21 cellular contexts compared by ENCODE assay signal in genomic region chr18:48770243-48770642, GRCh38.
"Had no signal": no experiment of that assay in that cellular context is flagged by ENCODE, and none has a peak within 500 bp of the region (broad histone marks: within the 10 kb centered on the region; RNA-seq: fewer than 3 reads in every experiment).

No MANE protein-coding gene starts in this region.

- ATAC-seq: activated CD4-positive, alpha-beta T cell treated with anti-CD3 and anti-CD28 coated beads for 36 hours; activated T-helper 17 cell treated with anti-CD3 and anti-CD28 coated beads, Interleukin-2, amount 50 U/mL, for 72 hours had no signal

- DNase-seq: activated CD4-positive, alpha-beta memory T cell treated with anti-CD3 and anti-CD28 coated beads, Interleukin-2, amount 10 ng/mL, durations not matched to agents 7 days and 5 days; activated CD4-positive, alpha-beta T cell treated with anti-CD3 and anti-CD28 coated beads for 36 hours; activated CD4-positive, alpha-beta T cell treated with anti-CD3 and anti-CD28 coated beads, Interleukin-2, amount 50 U/mL, for 1 hour; activated gamma-delta T cell; activated naive CD4-positive, alpha-beta T cell treated with anti-CD3 and anti-CD28 coated beads, Interleukin-2, amount 10 ng/mL, durations not matched to agents 7 days and 5 days; activated naive CD8-positive, alpha-beta T cell treated with anti-CD3 and anti-CD28 coated beads for 36 hours; activated T-cell treated with anti-CD3 and anti-CD28 coated beads for 4 hours; activated T-cell treated with anti-CD3 and anti-CD28 coated beads, Interleukin-2, amount 50 U/mL, for 48 hours; caudate nucleus; Karpas-422; MM.1S; NCI-H1105 treated with DMSO at 0.1 percent for 48 hours; NCI-H1436 treated with DMSO at 0.1 percent for 48 hours; NCI-H187; NCI-H2081; NCI-H510A treated with DMSO at 0.1 percent for 48 hours; NCI-H69; PC-9; SIG-M5; WERI-Rb-1 had no signal

- H3K27ac Mint-ChIP-seq: activated CD4-positive, alpha-beta memory T cell treated with anti-CD3 and anti-CD28 coated beads, Interleukin-2, amount 10 ng/mL, durations not matched to agents 7 days and 5 days; activated CD4-positive, alpha-beta T cell treated with anti-CD3 and anti-CD28 coated beads for 36 hours; activated naive CD4-positive, alpha-beta T cell treated with anti-CD3 and anti-CD28 coated beads, Interleukin-2, amount 10 ng/mL, durations not matched to agents 7 days and 5 days; activated naive CD8-positive, alpha-beta T cell treated with anti-CD3 and anti-CD28 coated beads for 36 hours; activated T-helper 17 cell treated with anti-CD3 and anti-CD28 coated beads, Interleukin-2, amount 50 U/mL, for 72 hours had no signal

- H3K4me2 ChIP-seq: PC-9 had no signal

- H3K4me3 ChIP-seq: PC-9 had no signal

- H3K4me1 Mint-ChIP-seq: activated CD4-positive, alpha-beta T cell treated with anti-CD3 and anti-CD28 coated beads for 36 hours; activated naive CD4-positive, alpha-beta T cell treated with anti-CD3 and anti-CD28 coated beads, Interleukin-2, amount 10 ng/mL, durations not matched to agents 7 days and 5 days; activated naive CD8-positive, alpha-beta T cell treated with anti-CD3 and anti-CD28 coated beads for 36 hours; activated T-helper 17 cell treated with anti-CD3 and anti-CD28 coated beads, Interleukin-2, amount 50 U/mL, for 72 hours had no signal

- H3K27me3 Mint-ChIP-seq: activated CD4-positive, alpha-beta memory T cell treated with anti-CD3 and anti-CD28 coated beads, Interleukin-2, amount 10 ng/mL, durations not matched to agents 7 days and 5 days; activated T-helper 17 cell treated with anti-CD3 and anti-CD28 coated beads, Interleukin-2, amount 50 U/mL, for 72 hours had no signal

- H3K4me3 Mint-ChIP-seq: activated CD4-positive, alpha-beta memory T cell treated with anti-CD3 and anti-CD28 coated beads, Interleukin-2, amount 10 ng/mL, durations not matched to agents 7 days and 5 days; activated CD4-positive, alpha-beta T cell treated with anti-CD3 and anti-CD28 coated beads for 36 hours; activated naive CD4-positive, alpha-beta T cell treated with anti-CD3 and anti-CD28 coated beads, Interleukin-2, amount 10 ng/mL, durations not matched to agents 7 days and 5 days; activated naive CD8-positive, alpha-beta T cell treated with anti-CD3 and anti-CD28 coated beads for 36 hours; activated T-helper 17 cell treated with anti-CD3 and anti-CD28 coated beads, Interleukin-2, amount 50 U/mL, for 72 hours had no signal

- H3K9me3 Mint-ChIP-seq: activated CD4-positive, alpha-beta memory T cell treated with anti-CD3 and anti-CD28 coated beads, Interleukin-2, amount 10 ng/mL, durations not matched to agents 7 days and 5 days; activated naive CD4-positive, alpha-beta T cell treated with anti-CD3 and anti-CD28 coated beads, Interleukin-2, amount 10 ng/mL, durations not matched to agents 7 days and 5 days; activated naive CD8-positive, alpha-beta T cell treated with anti-CD3 and anti-CD28 coated beads for 36 hours; activated T-helper 17 cell treated with anti-CD3 and anti-CD28 coated beads, Interleukin-2, amount 50 U/mL, for 72 hours had no signal

- H3K27ac ChIP-seq: PC-9, WERI-Rb-1 had no signal

- H3K36me3 Mint-ChIP-seq: activated naive CD4-positive, alpha-beta T cell treated with anti-CD3 and anti-CD28 coated beads, Interleukin-2, amount 10 ng/mL, durations not matched to agents 7 days and 5 days; activated naive CD8-positive, alpha-beta T cell treated with anti-CD3 and anti-CD28 coated beads for 36 hours had no signal
